In the genomic region with DNA sequence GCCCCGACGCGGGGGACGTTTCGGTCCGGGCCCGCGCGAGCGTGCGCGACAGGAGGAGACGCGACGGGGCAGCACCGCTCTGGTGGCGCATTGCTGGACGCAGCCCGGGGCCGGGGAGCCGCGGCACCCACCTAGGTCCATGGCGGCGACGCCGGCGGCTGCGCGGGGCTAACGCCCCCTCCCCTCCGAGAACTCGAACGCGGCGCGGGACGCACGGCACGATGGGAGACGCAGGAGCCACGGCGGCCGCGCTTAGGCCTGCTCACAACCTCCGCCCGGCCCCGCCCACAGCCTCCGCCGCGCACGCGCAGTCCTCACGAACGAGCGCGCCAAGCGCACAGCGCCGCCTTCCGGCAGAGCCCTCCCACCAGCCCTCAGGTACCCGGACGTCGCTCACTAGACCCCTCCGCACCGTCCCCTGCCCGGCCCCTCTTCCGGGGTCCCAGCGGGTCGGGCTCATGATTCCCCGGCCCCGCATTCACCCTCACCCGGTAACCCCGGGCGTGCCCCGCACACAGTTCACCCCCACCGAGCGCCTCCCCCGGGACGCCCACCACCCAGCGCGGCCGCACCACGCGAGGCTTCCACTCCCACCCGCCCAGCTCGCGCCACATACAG, we compare ENCODE assay signal across 8 cellular contexts. TPM values are rescaled to one million over a fixed set of nuclear protein-coding genes. Genes with fewer than 3 reads are reported as not detected.
A peak's percentile ranks its signal among the peaks of the same experiment; 100 is the strongest.
DNase-seq lines count a peak whose midpoint lies in the region; ATAC-seq and TF ChIP-seq lines count a peak whose summit lies in the region.

GEMIN4 (minus strand) TSS at position 263 of the 618 bp plus-strand sequence; CDS start at position 141, 122 bp downstream.

- peak within 1 kb of the TSS; percentile 63 to 72 for H3K9ac ChIP-seq in colonic mucosa (ENCODE audit: low read depth in 2 of 2, low read length in 2 of 2)

- TF ChIP-seq POLR2A in GM18951 (IDR thresholded peaks at IDR 0.05; ENCODE audit: extremely low read depth, insufficient read depth, insufficient read length): peak; percentile 89

- no peaks in the 10 kb centered on the region for H3K4me1 ChIP-seq in colonic mucosa

- peaks cover 2% of the 10 kb centered on the region for H3K36me3 ChIP-seq in colonic mucosa

- in situ Hi-C loops in GM18951 (cut with MboI; ENCODE audit: low sequenced_read_pairs, unreplicated experiment): no loop called here

- intact Hi-C loops in colonic mucosa (cut with DNase I): no loop called here

- peak; percentile 89 for ATAC-seq in HG03175 (IDR thresholded peaks at IDR 0.05; ENCODE audit: unreplicated experiment)

- no peaks in the 10 kb centered on the region for H3K9me3 ChIP-seq in colonic mucosa

- peak within 1 kb of the TSS; percentile 99 for H3K4me3 ChIP-seq in colonic mucosa

- H3K27ac ChIP-seq in colonic mucosa (peak within 1 kb of the TSS; percentile 49), layer of hippocampus (ENCODE audit: low read depth, low read length) (peak within 1 kb of the TSS; percentile 38)

- H3K27me3 ChIP-seq in colonic mucosa: no peaks in the 10 kb centered on the region
- H3K27me3 ChIP-seq in layer of hippocampus (ENCODE audit: control insufficient read depth, insufficient read depth, low read length): no peaks in the 10 kb centered on the region

- DNase-seq in Ammon's horn (ENCODE audit: low spot score) (peak; percentile 92), NCI-H446 (lab: John Stamatoyannopoulos, UW) (peak; percentile 84 to 93), colonic mucosa (peak; percentile 94)
- DNase-seq in activated CD4-positive, alpha-beta T cell treated with anti-CD3 and anti-CD28 coated beads for 4 hours: peak; percentile 95 to 98
- peak; percentile 94 to 100 (median 98) for DNase-seq in stimulated activated CD4-positive, alpha-beta T cell treated with anti-CD3 and anti-CD28 coated beads, Interleukin-1b, Interleukin-23, amount 100 ng/mL, for 24 hours (ENCODE audit: low read depth in 4 of 4, low spot score in 1 of 4)

- TF ChIP-seq CTCF in colonic mucosa (IDR thresholded peaks at IDR 0.05): peak; percentile 92

RNA-seq across cellular contexts. Expression of gene GEMIN4, which starts in this region (rescaled TPM):
- 10 to 100 TPM; 12.9 to 31.9 TPM for total RNA-seq in colonic mucosa

Comparison
In these comparisons a context has a peak if more than half of its experiments do, and no peak if none do; other contexts are left out.
1. Peak in every context shown above with its lines: DNase-seq, ATAC-seq, H3K4me3 ChIP-seq and H3K27ac ChIP-seq.